ENCODE assay signal across 8 cellular contexts in genomic region chr3:179750720-179751328, GRCh38.
DNase-seq lines count a peak whose midpoint lies in the region; ATAC-seq and TF ChIP-seq lines count a peak whose summit lies in the region.

No MANE protein-coding gene starts in this region.

- no peaks in the 10 kb centered on the region for H3K9me2 ChIP-seq in PC-9 (ENCODE audit: insufficient read depth)

- no peaks in the 10 kb centered on the region for H3F3A ChIP-seq in PC-9 (ENCODE audit: insufficient read depth, low read depth)

- no peak overlapping the region for H3K4me2 ChIP-seq in PC-9

- peak; percentile 65 for ATAC-seq in HG02884 (IDR thresholded peaks at IDR 0.05; ENCODE audit: unreplicated experiment)
- ATAC-seq in activated T-cell treated with anti-CD3 and anti-CD28 coated beads, Interleukin-2, amount 50 U/mL, for 4 hours = no peak

- no peaks in the 10 kb centered on the region for H3K27me3 Mint-ChIP-seq in activated CD4-positive, alpha-beta T cell treated with anti-CD3 and anti-CD28 coated beads, Interleukin-2, amount 10 ng/mL, durations not matched to agents 24 days and 14 days
- no peaks in the 10 kb centered on the region for H3K27me3 Mint-ChIP-seq in activated T-cell treated with anti-CD3 and anti-CD28 coated beads, Interleukin-2, amount 50 U/mL, for 4 hours (ENCODE audit: low read depth)

- H3K36me3 ChIP-seq in PC-9 (ENCODE audit: low read depth) = no peaks in the 10 kb centered on the region

- POLR2A ChIA-PET in PC-9 (lab: Charles Lee; ENCODE audit: unreplicated experiment) = no interaction called here

- no peaks in the 10 kb centered on the region for H3K36me3 Mint-ChIP-seq in activated CD4-positive, alpha-beta T cell treated with anti-CD3 and anti-CD28 coated beads, Interleukin-2, amount 10 ng/mL, durations not matched to agents 24 days and 14 days (ENCODE audit: low read depth)
- peaks cover 19% of the 10 kb centered on the region for H3K36me3 Mint-ChIP-seq in activated T-cell treated with anti-CD3 and anti-CD28 coated beads, Interleukin-2, amount 50 U/mL, for 4 hours (ENCODE audit: insufficient read depth)

- TF ChIP-seq CTCF in PC-9 (conservative IDR thresholded peaks at IDR 0.05) = peak; percentile 66
- peak; percentile 77 for TF ChIP-seq CTCF in fibroblast of villous mesenchyme (IDR thresholded peaks at IDR 0.05; ENCODE audit: insufficient read depth, low read depth, low read length)

- no peaks in the 10 kb centered on the region for H3K9me3 ChIP-seq in PC-9 (ENCODE audit: insufficient read depth, low read depth)

- no peak overlapping the region for H3K27ac Mint-ChIP-seq in activated CD4-positive, alpha-beta T cell treated with anti-CD3 and anti-CD28 coated beads, Interleukin-2, amount 10 ng/mL, durations not matched to agents 24 days and 14 days

- no TSS peak for BruUV-seq in PC-9 (replicated peaks; lab: Mats Ljungman, UMichigan)

- no peaks in the 10 kb centered on the region for H3K27me3 ChIP-seq in PC-9 (ENCODE audit: insufficient read depth, low read depth)

- no peaks in the 10 kb centered on the region for H3K4me1 Mint-ChIP-seq in activated CD4-positive, alpha-beta T cell treated with anti-CD3 and anti-CD28 coated beads, Interleukin-2, amount 10 ng/mL, durations not matched to agents 24 days and 14 days
- H3K4me1 Mint-ChIP-seq in activated T-cell treated with anti-CD3 and anti-CD28 coated beads, Interleukin-2, amount 50 U/mL, for 4 hours (ENCODE audit: low read depth) = no peaks in the 10 kb centered on the region

- intact Hi-C loops in activated CD4-positive, alpha-beta T cell treated with anti-CD3 and anti-CD28 coated beads, Interleukin-2, amount 10 ng/mL, durations not matched to agents 24 days and 14 days (cut with micrococcal nuclease) = no loop called here
- intact Hi-C loops in PC-9 (cut with micrococcal nuclease; ENCODE audit: unreplicated experiment) = no loop called here

- CTCF ChIA-PET in PC-9 (lab: Charles Lee) = interaction anchor here (0.6 to 1.0 kb wide), 2 partner anchors 97 to 101 kb away, joined by 3 read pairs; no protein-coding TSS in a partner anchor

- peak; percentile 66 for DNase-seq in activated CD4-positive, alpha-beta T cell treated with anti-CD3 and anti-CD28 coated beads, Interleukin-2, amount 10 ng/mL, durations not matched to agents 24 days and 14 days
- DNase-seq in activated CD4-positive, alpha-beta T cell treated with anti-CD3 and anti-CD28 coated beads for 4 hours = no peak
- DNase-seq in PC-9 = no peak
- DNase-seq in fibroblast of villous mesenchyme (ENCODE audit: low read depth) = peak; percentile 32
- no peak for DNase-seq in activated effector memory CD4-positive, alpha-beta T cell treated with Interleukin-2 at 50 U/mL for 16 hours
- no peak for DNase-seq in activated T-cell treated with anti-CD3 and anti-CD28 coated beads, Interleukin-2, amount 50 U/mL, for 4 hours
- no peak for DNase-seq in GM19240 (ENCODE audit: insufficient read length, low spot score)

- no peaks in the 10 kb centered on the region for H3K4me1 ChIP-seq in PC-9 (replicated peaks; ENCODE audit: insufficient read depth)

- no peaks in the 10 kb centered on the region for H3K79me2 ChIP-seq in PC-9 (ENCODE audit: low read depth)

- H3K4me3 ChIP-seq in PC-9 = no peak overlapping the region
- no peak overlapping the region for H3K4me3 ChIP-seq in fibroblast of villous mesenchyme (ENCODE audit: low read depth, low read length)

- H3K27ac ChIP-seq in PC-9 = no peak overlapping the region

- H3K9me3 Mint-ChIP-seq in activated CD4-positive, alpha-beta T cell treated with anti-CD3 and anti-CD28 coated beads, Interleukin-2, amount 10 ng/mL, durations not matched to agents 24 days and 14 days = no peaks in the 10 kb centered on the region
- H3K9me3 Mint-ChIP-seq in activated T-cell treated with anti-CD3 and anti-CD28 coated beads, Interleukin-2, amount 50 U/mL, for 4 hours = no peaks in the 10 kb centered on the region

- no peak overlapping the region for H2AFZ ChIP-seq in PC-9

- no peaks in the 10 kb centered on the region for H4K20me1 ChIP-seq in PC-9 (ENCODE audit: insufficient read depth)

- no peak overlapping the region for H3K4me3 Mint-ChIP-seq in activated CD4-positive, alpha-beta T cell treated with anti-CD3 and anti-CD28 coated beads, Interleukin-2, amount 10 ng/mL, durations not matched to agents 24 days and 14 days
- H3K4me3 Mint-ChIP-seq in activated T-cell treated with anti-CD3 and anti-CD28 coated beads, Interleukin-2, amount 50 U/mL, for 4 hours = no peak overlapping the region

Comparison
In these comparisons a context has a peak if more than half of its experiments do, and no peak if none do; other contexts are left out.
1. DNase-seq: peak in activated CD4-positive, alpha-beta T cell treated with anti-CD3 and anti-CD28 coated beads, Interleukin-2, amount 10 ng/mL, durations not matched to agents 24 days and 14 days (single experiment) and fibroblast of villous mesenchyme (single experiment); none in activated CD4-positive, alpha-beta T cell treated with anti-CD3 and anti-CD28 coated beads for 4 hours (0 of 2), PC-9 (0 of 2), activated effector memory CD4-positive, alpha-beta T cell treated with Interleukin-2 at 50 U/mL for 16 hours (single experiment), activated T-cell treated with anti-CD3 and anti-CD28 coated beads, Interleukin-2, amount 50 U/mL, for 4 hours (single experiment) and GM19240 (single experiment).